Comparison of ENCODE assay signal across 8 cellular contexts in genomic region chr2:19362652-19363473, GRCh38. TPM values are rescaled to one million over a fixed set of nuclear protein-coding genes. Genes with fewer than 3 reads are reported as not detected.
DNase-seq lines count a peak whose midpoint lies in the region; TF ChIP-seq lines count a peak whose summit lies in the region.

No MANE protein-coding gene starts in this region.

- H3K4me1 ChIP-seq in liver (ENCODE audit: control insufficient read depth in 4 of 4, insufficient read depth in 4 of 4, low read length in 3 of 4) = peaks cover 3 to 34% (median 21%) of the 10 kb centered on the region in 4 donors

- under 1% methylated on average over 35 of the region's 35 CpGs for WGBS in liver

- no peaks in the 10 kb centered on the region for H3K36me3 ChIP-seq in liver (ENCODE audit: control insufficient read depth in 4 of 4, insufficient read depth in 3 of 4, low read depth in 1 of 4, low read length in 3 of 4)

- peak; percentile 85 for TF ChIP-seq CTCF in liver (IDR thresholded peaks at IDR 0.05; ENCODE audit: low read depth, low read length, missing input control)

- DNase-seq in EL (peak; percentile 91), HCEC 1CT (peak; percentile 89), NCI-H128 (lab: John Stamatoyannopoulos, UW; ENCODE audit: unreplicated experiment) (peak; percentile 42)
- DNase-seq in stimulated activated CD4-positive, alpha-beta T cell treated with anti-CD3 and anti-CD28 coated beads, Interleukin-4, amount 100 ng/mL, for 24 hours = peak; percentile 61
- no peak for DNase-seq in central memory CD4-positive, alpha-beta T cell

- H3K4me1 Mint-ChIP-seq in T-helper 1 cell treated with Interleukin-12 subunit alpha and Interleukin-12 subunit beta and Interleukin-4 antibody, amounts not matched to agents 30 μg/mL and 1 μg/mL, for 36 hours (ENCODE audit: low read depth) = peaks cover 26% of the 10 kb centered on the region
- peaks cover 36% of the 10 kb centered on the region for H3K4me1 Mint-ChIP-seq in dendritic cell treated with granulocyte-macrophage colony-stimulating factor and Interleukin-4, amounts not matched to agents 40 ng/mL and 50 ng/mL, for 4 days (ENCODE audit: low read depth)

- peak overlapping the region; percentile 57 to 77 for H3K9ac ChIP-seq in liver (ENCODE audit: low read depth in 1 of 2, low read length in 2 of 2)

- TF ChIP-seq RAD21 in liver (IDR thresholded peaks at IDR 0.05) = peak; percentile 87 to 92

- intact Hi-C loops in dendritic cell treated with granulocyte-macrophage colony-stimulating factor and Interleukin-4, amounts not matched to agents 40 ng/mL and 50 ng/mL, for 4 days (cut with micrococcal nuclease) = loop anchor here (1.0 to 10.0 kb wide), 3 partner anchors 13 to 978 kb away; no protein-coding TSS in a partner anchor

- H3K36me3 Mint-ChIP-seq in T-helper 1 cell treated with Interleukin-12 subunit alpha and Interleukin-12 subunit beta and Interleukin-4 antibody, amounts not matched to agents 30 μg/mL and 1 μg/mL, for 36 hours (ENCODE audit: low read depth) = peaks cover 4% of the 10 kb centered on the region
- peaks cover 6% of the 10 kb centered on the region for H3K36me3 Mint-ChIP-seq in dendritic cell treated with granulocyte-macrophage colony-stimulating factor and Interleukin-4, amounts not matched to agents 40 ng/mL and 50 ng/mL, for 4 days (ENCODE audit: low read depth)

- H3K4me3 Mint-ChIP-seq in T-helper 1 cell treated with Interleukin-12 subunit alpha and Interleukin-12 subunit beta and Interleukin-4 antibody, amounts not matched to agents 30 μg/mL and 1 μg/mL, for 36 hours = peak overlapping the region; percentile 92
- peak overlapping the region; percentile 87 for H3K4me3 Mint-ChIP-seq in dendritic cell treated with granulocyte-macrophage colony-stimulating factor and Interleukin-4, amounts not matched to agents 40 ng/mL and 50 ng/mL, for 4 days

- H3K9me3 Mint-ChIP-seq in T-helper 1 cell treated with Interleukin-12 subunit alpha and Interleukin-12 subunit beta and Interleukin-4 antibody, amounts not matched to agents 30 μg/mL and 1 μg/mL, for 36 hours = no peaks in the 10 kb centered on the region
- H3K9me3 Mint-ChIP-seq in dendritic cell treated with granulocyte-macrophage colony-stimulating factor and Interleukin-4, amounts not matched to agents 40 ng/mL and 50 ng/mL, for 4 days = no peaks in the 10 kb centered on the region

- peak overlapping the region; percentile 69 for H3K27ac Mint-ChIP-seq in T-helper 1 cell treated with Interleukin-12 subunit alpha and Interleukin-12 subunit beta and Interleukin-4 antibody, amounts not matched to agents 30 μg/mL and 1 μg/mL, for 36 hours
- peak overlapping the region; percentile 42 for H3K27ac Mint-ChIP-seq in dendritic cell treated with granulocyte-macrophage colony-stimulating factor and Interleukin-4, amounts not matched to agents 40 ng/mL and 50 ng/mL, for 4 days

- no peaks in the 10 kb centered on the region for H3K9me3 ChIP-seq in liver (ENCODE audit: control insufficient read depth in 4 of 4, low read length in 3 of 4)

- peak overlapping the region; percentile 10 to 74 for H3K27ac ChIP-seq in liver (ENCODE audit: low read depth in 1 of 2, low read length in 2 of 2)

- peaks cover 83% of the 10 kb centered on the region for H3K27me3 Mint-ChIP-seq in T-helper 1 cell treated with Interleukin-12 subunit alpha and Interleukin-12 subunit beta and Interleukin-4 antibody, amounts not matched to agents 30 μg/mL and 1 μg/mL, for 36 hours (ENCODE audit: low read depth)
- H3K27me3 Mint-ChIP-seq in dendritic cell treated with granulocyte-macrophage colony-stimulating factor and Interleukin-4, amounts not matched to agents 40 ng/mL and 50 ng/mL, for 4 days = peaks cover 91% of the 10 kb centered on the region

- H3K27me3 ChIP-seq in liver (ENCODE audit: control insufficient read depth in 4 of 4, insufficient read depth in 4 of 4, low read length in 3 of 4) = peaks cover 0 to 8% (median 0%) of the 10 kb centered on the region in 4 donors

- peak overlapping the region; percentile 67 to 93 (median 69) for H3K4me3 ChIP-seq in liver (ENCODE audit: low read depth in 1 of 3, low read length in 3 of 3)

TF ChIP-seq in liver, 16 proteins besides CTCF, POLR2A, EP300 and RAD21:
- TF ChIP-seq YY1 (IDR thresholded peaks at IDR 0.05) (no peak), HNF4A (conservative IDR thresholded peaks at IDR 0.05) (peak in 1 of 2 donors; percentile 26), REST (IDR thresholded peaks at IDR 0.05) (peak; percentile 39), GABPA (IDR thresholded peaks at IDR 0.05 in 1 of 2, conservative IDR thresholded peaks at IDR 0.05 in 1 of 2) (peak in 1 of 2 donors; percentile 76), ZBTB33 (IDR thresholded peaks at IDR 0.05) (no peak), ATF3 (IDR thresholded peaks at IDR 0.05) (no peak), MAX (IDR thresholded peaks at IDR 0.05) (peak; percentile 58), RXRA (IDR thresholded peaks at IDR 0.05) (peak in 1 of 2 donors; percentile 40), FOXA2 (IDR thresholded peaks at IDR 0.05) (no peak)
TF ChIP-seq in liver: peak in this region for 5.

RNA-seq across cellular contexts. Expression of gene OSR1, which starts 4.4 kb away (rescaled TPM):
- under 1 TPM; 0.17 to 0.70 TPM for total RNA-seq in liver
- under 1 TPM in 1 of 2 donors, not detected in 1; 0.14 TPM for polyA plus RNA-seq in liver
